1 cellular context compared by ENCODE assay signal in genomic region chr17:81922566-81923301, GRCh38.
TF ChIP-seq lines count a peak whose summit lies in the region.

No MANE protein-coding gene starts in this region.

TF ChIP-seq in GM12878, 131 proteins besides CTCF, POLR2A, EP300 and RAD21:
- no peak for TF ChIP-seq CUX1 (IDR thresholded peaks at IDR 0.05; ENCODE audit: insufficient replicate concordance, low read depth, low read length)
- TF ChIP-seq FOXK2 (IDR thresholded peaks at IDR 0.05), result no peak
- TF ChIP-seq HDAC6 (IDR thresholded peaks at IDR 0.05; ENCODE audit: unreplicated experiment), result no peak
- TF ChIP-seq ZBTB40 (IDR thresholded peaks at IDR 0.05; ENCODE audit: borderline replicate concordance), result no peak
- TF ChIP-seq KDM1A (IDR thresholded peaks at IDR 0.05; ENCODE audit: borderline replicate concordance), result no peak
- TF ChIP-seq CHD2 (IDR thresholded peaks at IDR 0.05; ENCODE audit: borderline replicate concordance, low read depth, low read length), result no peak
- no peak for TF ChIP-seq JUND (IDR thresholded peaks at IDR 0.05; ENCODE audit: low read depth, low read length)
- TF ChIP-seq ZNF622 (IDR thresholded peaks at IDR 0.05), result no peak
- TF ChIP-seq TAF1 (IDR thresholded peaks at IDR 0.05; ENCODE audit: borderline replicate concordance, low read depth, low read length), result no peak
- TF ChIP-seq MTA2 (IDR thresholded peaks at IDR 0.05; ENCODE audit: low read depth), result no peak
- no peak for TF ChIP-seq STAT1 (conservative IDR thresholded peaks at IDR 0.05)
- no peak for TF ChIP-seq STAT3 (IDR thresholded peaks at IDR 0.05; ENCODE audit: low read depth, low read length)
- TF ChIP-seq GABPA (IDR thresholded peaks at IDR 0.05; ENCODE audit: low read depth), result no peak
- TF ChIP-seq KAT2A (conservative IDR thresholded peaks at IDR 0.05; ENCODE audit: control insufficient read depth, low read depth, low read length), result no peak
- TF ChIP-seq WRNIP1 (IDR thresholded peaks at IDR 0.05; ENCODE audit: borderline replicate concordance, low read depth, low read length), result no peak
